In the genomic region with DNA sequence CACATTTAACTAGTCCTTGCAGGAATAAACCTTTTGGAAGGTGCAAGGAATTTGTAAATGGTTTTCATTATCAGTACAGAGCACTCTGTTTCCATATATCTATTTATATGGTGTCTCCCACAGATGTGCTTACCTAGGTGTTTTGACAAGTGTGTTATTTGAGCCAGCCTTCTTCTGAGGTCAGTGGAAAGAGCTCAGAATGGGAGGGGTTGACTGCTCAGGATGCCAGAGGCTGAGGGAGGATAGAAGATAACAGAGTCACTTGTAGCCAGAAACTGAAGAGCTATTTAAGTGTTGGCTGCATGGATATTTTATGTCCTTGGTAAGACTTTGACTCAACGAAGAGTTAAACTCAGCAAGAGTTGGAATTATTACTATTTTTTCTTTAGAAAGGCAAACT, we compare ENCODE assay signal across 15 cellular contexts. TPM values are rescaled to one million over a fixed set of nuclear protein-coding genes. Genes with fewer than 3 reads are reported as not detected.
DNase-seq lines count a peak whose midpoint lies in the region; ATAC-seq, FAIRE-seq and TF ChIP-seq lines count a peak whose summit lies in the region.
"Had no signal": no experiment of that assay in that cellular context is flagged by ENCODE, and none has a peak within 500 bp of the region (broad histone marks: within the 10 kb centered on the region; RNA-seq: fewer than 3 reads in every experiment).

No MANE protein-coding gene starts in this region.

- H3K27me3 ChIP-seq in astrocyte (ENCODE audit: insufficient read depth, low read length) (no peaks in the 10 kb centered on the region), osteoblast (ENCODE audit: insufficient read depth, low read length) (no peaks in the 10 kb centered on the region)
- H3K27me3 ChIP-seq: dorsolateral prefrontal cortex, spleen had no signal

- H3K4me3 Mint-ChIP-seq in astrocyte (ENCODE audit: unreplicated experiment): no peak overlapping the region
- H3K4me3 Mint-ChIP-seq in activated T-helper 17 cell treated with anti-CD3 and anti-CD28 coated beads, Interleukin-2, amount 50 U/mL, for 72 hours: no peak overlapping the region
- H3K4me3 Mint-ChIP-seq: activated CD4-positive, alpha-beta memory T cell treated with anti-CD3 and anti-CD28 coated beads for 36 hours; stimulated activated naive CD8-positive, alpha-beta T cell treated with anti-CD3 and anti-CD28 coated beads, Interleukin-15, amount 100 ng/mL, for 72 hours had no signal

- H3K27ac Mint-ChIP-seq in astrocyte (ENCODE audit: unreplicated experiment): no peak overlapping the region
- no peak overlapping the region for H3K27ac Mint-ChIP-seq in activated T-helper 17 cell treated with anti-CD3 and anti-CD28 coated beads, Interleukin-2, amount 50 U/mL, for 72 hours
- H3K27ac Mint-ChIP-seq: activated CD4-positive, alpha-beta memory T cell treated with anti-CD3 and anti-CD28 coated beads for 36 hours; activated T-helper 2 cell treated with anti-CD3 and anti-CD28 coated beads, Interferon-gamma antibody, Interleukin-2, Interleukin-4, amounts not matched to agents 10 μg/mL and 5 μg/mL and 100 μg/mL, durations not matched to agents 14 hours and 24 hours and 36 hours; stimulated activated naive CD8-positive, alpha-beta T cell treated with anti-CD3 and anti-CD28 coated beads, Interleukin-15, amount 100 ng/mL, for 72 hours had no signal

- TF ChIP-seq CTCF in astrocyte (IDR thresholded peaks at IDR 0.05; ENCODE audit: insufficient read depth, low read depth, low read length) (no peak), osteoblast (IDR thresholded peaks at IDR 0.05; ENCODE audit: extremely low read depth, low read depth, low read length) (no peak)

- FAIRE-seq in astrocyte (lab: Jason Lieb, UNC): no peak

- no peak overlapping the region for H3K27ac ChIP-seq in astrocyte (ENCODE audit: low read depth, low read length)
- no peak overlapping the region for H3K27ac ChIP-seq in osteoblast (ENCODE audit: low read depth, low read length)
- H3K27ac ChIP-seq: dorsolateral prefrontal cortex, spleen had no signal

- ATAC-seq in Right ventricle myocardium inferior: peak; percentile 67
- ATAC-seq in activated T-helper 17 cell treated with anti-CD3 and anti-CD28 coated beads, Interleukin-2, amount 50 U/mL, for 72 hours (replicated peaks): no peak
- ATAC-seq: stimulated activated naive CD8-positive, alpha-beta T cell treated with anti-CD3 and anti-CD28 coated beads, Interleukin-15, amount 100 ng/mL, for 72 hours had no signal

- peaks cover 11% of the 10 kb centered on the region for H3K36me3 Mint-ChIP-seq in astrocyte (ENCODE audit: low read depth, unreplicated experiment)
- H3K36me3 Mint-ChIP-seq in activated T-helper 17 cell treated with anti-CD3 and anti-CD28 coated beads, Interleukin-2, amount 50 U/mL, for 72 hours (ENCODE audit: low read depth): no peaks in the 10 kb centered on the region

- H3K4me1 ChIP-seq in astrocyte (ENCODE audit: insufficient read depth, low read length): peaks cover 6% of the 10 kb centered on the region
- H3K4me1 ChIP-seq in osteoblast (ENCODE audit: insufficient read depth, low read length): peaks cover 7% of the 10 kb centered on the region

- no peak overlapping the region for H2AFZ ChIP-seq in astrocyte (ENCODE audit: low read depth, low read length)
- no peak overlapping the region for H2AFZ ChIP-seq in osteoblast (ENCODE audit: low read length)

- peaks cover 10% of the 10 kb centered on the region for H3K4me1 Mint-ChIP-seq in astrocyte (ENCODE audit: low read depth, unreplicated experiment)
- H3K4me1 Mint-ChIP-seq in activated T-helper 17 cell treated with anti-CD3 and anti-CD28 coated beads, Interleukin-2, amount 50 U/mL, for 72 hours: peaks cover 8% of the 10 kb centered on the region

- H3K79me2 ChIP-seq in astrocyte (ENCODE audit: insufficient read depth, low read length) (no peaks in the 10 kb centered on the region), osteoblast (ENCODE audit: insufficient read depth, low read length) (no peaks in the 10 kb centered on the region)

- H3K36me3 ChIP-seq in astrocyte (ENCODE audit: insufficient read depth, low read length) (no peaks in the 10 kb centered on the region), osteoblast (ENCODE audit: insufficient read depth, low read length) (no peaks in the 10 kb centered on the region)

- no peak overlapping the region for H3K4me2 ChIP-seq in astrocyte (ENCODE audit: low read length)
- H3K4me2 ChIP-seq in osteoblast (ENCODE audit: insufficient read depth, low read length): no peak overlapping the region

- no peaks in the 10 kb centered on the region for H4K20me1 ChIP-seq in astrocyte (ENCODE audit: insufficient read depth, low read length)
- H4K20me1 ChIP-seq in osteoblast (ENCODE audit: insufficient read depth, low read length): no peaks in the 10 kb centered on the region

- H3K4me3 ChIP-seq in astrocyte (ENCODE audit: insufficient read depth, low read depth, low read length) (no peak overlapping the region), osteoblast (ENCODE audit: insufficient read depth, low read length) (no peak overlapping the region)
- H3K4me3 ChIP-seq: dorsolateral prefrontal cortex, spleen had no signal

- H3K9me3 ChIP-seq in astrocyte (ENCODE audit: insufficient read depth, low read depth, low read length): no peaks in the 10 kb centered on the region
- no peaks in the 10 kb centered on the region for H3K9me3 ChIP-seq in osteoblast (ENCODE audit: low read depth, low read length)

- DNase-seq in Right ventricle myocardium inferior (ENCODE audit: missing footprints) (no peak), cardiac septum (ENCODE audit: low spot score) (no peak), astrocyte (ENCODE audit: low read depth) (peak; percentile 67), iris pigment epithelial cell (ENCODE audit: low read depth) (peak; percentile 58), HuH-7.5 (ENCODE audit: low spot score) (no peak), SW 1271 (lab: John Stamatoyannopoulos, UW) (no peak), osteoblast (ENCODE audit: insufficient read length, low spot score, missing footprints) (no peak)
- DNase-seq: activated CD4-positive, alpha-beta memory T cell treated with anti-CD3 and anti-CD28 coated beads for 36 hours; dorsolateral prefrontal cortex; GOT3; NCI-H82; spleen; stimulated activated naive CD8-positive, alpha-beta T cell treated with anti-CD3 and anti-CD28 coated beads, Interleukin-15, amount 100 ng/mL, for 72 hours had no signal

- intact Hi-C loops in Right ventricle myocardium inferior (cut with DNase I) (loop anchor here (5.0 to 10.0 kb wide), 3 partner anchors 33 to 390 kb away; no protein-coding TSS in a partner anchor), cardiac septum (cut with DNase I) (loop anchor here (2.0 to 10.0 kb wide), 4 partner anchors 32 to 380 kb away; no protein-coding TSS in a partner anchor)

- no peak overlapping the region for H3K9ac ChIP-seq in astrocyte (ENCODE audit: low read length)

- no peaks in the 10 kb centered on the region for H3K27me3 Mint-ChIP-seq in astrocyte (ENCODE audit: low read depth, unreplicated experiment)
- H3K27me3 Mint-ChIP-seq in activated T-helper 17 cell treated with anti-CD3 and anti-CD28 coated beads, Interleukin-2, amount 50 U/mL, for 72 hours: no peaks in the 10 kb centered on the region
- H3K27me3 Mint-ChIP-seq: activated CD4-positive, alpha-beta memory T cell treated with anti-CD3 and anti-CD28 coated beads for 36 hours; stimulated activated naive CD8-positive, alpha-beta T cell treated with anti-CD3 and anti-CD28 coated beads, Interleukin-15, amount 100 ng/mL, for 72 hours had no signal

- peaks cover 3% of the 10 kb centered on the region for H3K9me3 Mint-ChIP-seq in astrocyte (ENCODE audit: unreplicated experiment)
- H3K9me3 Mint-ChIP-seq in activated T-helper 17 cell treated with anti-CD3 and anti-CD28 coated beads, Interleukin-2, amount 50 U/mL, for 72 hours: no peaks in the 10 kb centered on the region
- H3K9me3 Mint-ChIP-seq: activated CD4-positive, alpha-beta memory T cell treated with anti-CD3 and anti-CD28 coated beads for 36 hours; activated T-helper 2 cell treated with anti-CD3 and anti-CD28 coated beads, Interferon-gamma antibody, Interleukin-2, Interleukin-4, amounts not matched to agents 10 μg/mL and 5 μg/mL and 100 μg/mL, durations not matched to agents 14 hours and 24 hours and 36 hours; stimulated activated naive CD8-positive, alpha-beta T cell treated with anti-CD3 and anti-CD28 coated beads, Interleukin-15, amount 100 ng/mL, for 72 hours had no signal

RNA-seq across cellular contexts. Expression of gene CMYA5, which starts 5.0 kb away (rescaled TPM):
- 886 TPM for total RNA-seq in Right ventricle myocardium inferior
- total RNA-seq in cardiac septum: 1,204 TPM
- 1.2 and 1.5 TPM in 2 replicates for total RNA-seq in astrocyte
- under 1 TPM; 0.19 to 0.50 TPM for total RNA-seq in activated T-helper 17 cell treated with anti-CD3 and anti-CD28 coated beads, Interleukin-2, amount 50 U/mL, for 72 hours
- 2.1 and 2.2 TPM in 2 replicates for total RNA-seq in osteoblast

Comparison
In these comparisons a context has a peak if more than half of its experiments do, and no peak if none do; other contexts are left out.
1. DNase-seq: peak in astrocyte (single experiment) and iris pigment epithelial cell (single experiment); none in Right ventricle myocardium inferior (single experiment), cardiac septum (single experiment), HuH-7.5 (single experiment), SW 1271 (0 of 2) and osteoblast (single experiment).
2. RNA of gene CMYA5, which starts 5.0 kb away (total RNA-seq): 1,204 TPM in cardiac septum (single experiment) and 886 TPM in Right ventricle myocardium inferior (single experiment); 2.1 to 2.2 TPM in osteoblast, 1.2 to 1.5 TPM in astrocyte and 0.19 to 0.50 TPM in activated T-helper 17 cell treated with anti-CD3 and anti-CD28 coated beads, Interleukin-2, amount 50 U/mL, for 72 hours; every median in the first group is over 100 times any median in the second.